ENCODE assay signal across 12 cellular contexts in genomic region chr2:165601866-165602636, GRCh38.
DNase-seq lines count a peak whose midpoint lies in the region; ATAC-seq and TF ChIP-seq lines count a peak whose summit lies in the region.
"Had no signal": no experiment of that assay in that cellular context is flagged by ENCODE, and none has a peak within 500 bp of the region (broad histone marks: within the 10 kb centered on the region; RNA-seq: fewer than 3 reads in every experiment).

No MANE protein-coding gene starts in this region.

- ATAC-seq in omental fat pad (ENCODE audit: low FRiP score) = no peak
- ATAC-seq: activated T-cell treated with anti-CD3 and anti-CD28 coated beads, Interleukin-2, amount 50 U/mL, for 72 hours; WTC11 had no signal

- TF ChIP-seq CTCF in GM13976 (IDR thresholded peaks at IDR 0.05; ENCODE audit: borderline replicate concordance, control extremely low read depth, extremely low read depth, insufficient read depth, missing control alignments) (no peak), omental fat pad (IDR thresholded peaks at IDR 0.05) (no peak)

- in situ Hi-C loops in GM13976 (cut with MboI; ENCODE audit: low sequenced_read_pairs, unreplicated experiment) = no loop called here

- DNase-seq in H4 (ENCODE audit: low spot score) (peak; percentile 41), OCI-M1 (lab: John Stamatoyannopoulos, UW) (peak; percentile 11), fibroblast of peridontal ligament (ENCODE audit: extremely low read depth) (peak; percentile 80), renal cortical epithelial cell (ENCODE audit: low read depth) (peak; percentile 91), GM13976 (ENCODE audit: low spot score) (no peak), omental fat pad (ENCODE audit: low spot score) (no peak), globus pallidus (ENCODE audit: low spot score) (no peak)
- DNase-seq in stimulated activated CD4-positive, alpha-beta T cell treated with anti-CD3 and anti-CD28 coated beads, Interleukin-4, amount 100 ng/mL, for 1 hour = no peak
- DNase-seq: activated T-cell treated with anti-CD3 and anti-CD28 coated beads, Interleukin-2, amount 50 U/mL, for 72 hours; cerebellar nuclear complex; glutamatergic neuron had no signal

Comparison
In these comparisons a context has a peak if more than half of its experiments do, and no peak if none do; other contexts are left out.
1. DNase-seq: peak in H4 (single experiment), OCI-M1 (single experiment), fibroblast of peridontal ligament (single experiment) and renal cortical epithelial cell (single experiment); none in stimulated activated CD4-positive, alpha-beta T cell treated with anti-CD3 and anti-CD28 coated beads, Interleukin-4, amount 100 ng/mL, for 1 hour (single experiment), GM13976 (single experiment), omental fat pad (single experiment) and globus pallidus (single experiment).